ENCODE assay signal across 1 cellular context in the genomic region with DNA sequence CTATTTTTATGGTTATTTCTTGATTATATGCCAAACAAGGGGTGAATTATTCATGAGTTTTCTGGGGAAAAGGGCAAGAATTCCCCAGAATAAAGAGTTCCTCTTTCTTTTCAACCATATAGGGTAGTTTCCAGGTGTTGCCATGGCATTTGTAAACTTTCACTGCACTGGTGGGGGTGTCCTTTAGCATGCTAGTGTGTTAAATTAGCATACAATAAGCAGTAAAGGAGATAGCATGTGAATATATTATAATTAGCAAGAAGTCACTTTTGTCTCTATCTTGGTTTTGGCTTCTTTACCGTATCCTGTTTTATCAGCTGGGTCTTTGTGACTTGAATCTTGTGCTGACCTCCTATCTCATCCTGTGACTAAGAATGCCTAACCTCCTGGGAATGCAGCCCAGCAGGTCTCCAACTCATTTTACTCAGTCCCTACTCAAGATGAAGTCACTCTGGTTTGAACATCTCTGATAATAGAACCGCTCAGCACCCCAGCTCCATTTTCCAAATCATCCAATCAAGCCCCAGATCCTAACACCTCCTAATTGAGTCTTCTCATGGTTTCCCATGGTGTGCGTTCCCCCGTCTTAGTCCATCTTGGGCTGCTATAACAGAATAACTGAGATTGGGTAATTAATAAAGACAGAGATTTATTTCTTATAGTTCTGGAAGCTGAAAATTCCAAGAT.
TF ChIP-seq lines count a peak whose summit lies in the region.

No MANE protein-coding gene starts in this region.

TF ChIP-seq in H1, 55 proteins besides CTCF, POLR2A, EP300 and RAD21:
- TF ChIP-seq ASH2L (IDR thresholded peaks at IDR 0.05; ENCODE audit: low read length) (peak; percentile 55), SRF (IDR thresholded peaks at IDR 0.05; ENCODE audit: low read depth, low read length) (peak; percentile 72; the same call in 1 of the 2 replicates), TCF12 (IDR thresholded peaks at IDR 0.05; ENCODE audit: low read depth, low read length) (no peak), YY1 (IDR thresholded peaks at IDR 0.05; ENCODE audit: low read depth, low read length) (0 out of 2 replicates have a peak, but pooled peaks have one; percentile 30), CEBPB (IDR thresholded peaks at IDR 0.05; ENCODE audit: low read depth, low read length) (no peak), SP1 (IDR thresholded peaks at IDR 0.05; ENCODE audit: low read depth, low read length) (peak; percentile 53; the same call in 1 of the 2 replicates), POLR2AphosphoS5 (IDR thresholded peaks at IDR 0.05; ENCODE audit: low read depth, low read length) (0 out of 2 replicates have a peak, but pooled peaks have one; percentile 28), MAFK (IDR thresholded peaks at IDR 0.05; ENCODE audit: low read depth, low read length) (no peak), SIN3A (conservative IDR thresholded peaks at IDR 0.05 in 1 of 2, IDR thresholded peaks at IDR 0.05 in 1 of 2; ENCODE audit: low read depth in 1 of 2, low read length in 2 of 2) (no peak), HDAC2 (IDR thresholded peaks at IDR 0.05; ENCODE audit: borderline replicate concordance in 1 of 2, low read depth in 2 of 2, low read length in 2 of 2) (0 out of 4 replicates have a peak, but pooled peaks of 1 of the 2 experiments have one; percentile 19), TAF7 (optimal IDR thresholded peaks at IDR 0.05; ENCODE audit: borderline replicate concordance, low read depth, low read length) (peak; percentile 21), TEAD4 (IDR thresholded peaks at IDR 0.05; ENCODE audit: low read depth, low read length) (peak; percentile 78), TAF1 (IDR thresholded peaks at IDR 0.05; ENCODE audit: low read depth, low read length) (peak; percentile 63; the same call in 1 of the 2 replicates), EZH2 (IDR thresholded peaks at IDR 0.05; ENCODE audit: low read depth, low read length, severe bottlenecking) (no peak), GTF2F1 (IDR thresholded peaks at IDR 0.05; ENCODE audit: borderline replicate concordance, low read depth, low read length) (no peak), POU5F1 (IDR thresholded peaks at IDR 0.05; ENCODE audit: low read depth, low read length) (0 out of 2 replicates have a peak, but pooled peaks have one; percentile 4)
TF ChIP-seq in H1: peak in this region for 10.
